In genomic region chr9:79976501-79977444, GRCh38 we compare ENCODE assay signal across 15 cellular contexts.
DNase-seq lines count a peak whose midpoint lies in the region; ATAC-seq and TF ChIP-seq lines count a peak whose summit lies in the region.
"Had no signal": no experiment of that assay in that cellular context is flagged by ENCODE, and none has a peak within 500 bp of the region (broad histone marks: within the 10 kb centered on the region; RNA-seq: fewer than 3 reads in every experiment).

No MANE protein-coding gene starts in this region.

- H3K9me3 Mint-ChIP-seq in glutamatergic neuron (ENCODE audit: unreplicated experiment): peaks cover 10% of the 10 kb centered on the region

- peak overlapping the region; percentile 76 for H3K4me3 Mint-ChIP-seq in glutamatergic neuron (ENCODE audit: unreplicated experiment)
- H3K4me3 Mint-ChIP-seq: activated naive CD8-positive, alpha-beta T cell; CD14-positive monocyte had no signal

- TF ChIP-seq CTCF in glutamatergic neuron (IDR thresholded peaks at IDR 0.05; ENCODE audit: partially characterized antibody, unreplicated experiment): no peak

- H3K9ac ChIP-seq in skeletal muscle tissue (ENCODE audit: low read depth in 1 of 3, low read length in 3 of 3): peak overlapping the region; percentile 60 to 73 (median 61)

- H3K4me1 Mint-ChIP-seq in glutamatergic neuron (ENCODE audit: low read depth, unreplicated experiment): peaks cover 55% of the 10 kb centered on the region
- H3K4me1 Mint-ChIP-seq: CD14-positive monocyte had no signal

- ATAC-seq in HG03378 (IDR thresholded peaks at IDR 0.05; ENCODE audit: unreplicated experiment): no peak
- ATAC-seq: activated CD4-positive, CD25-positive, alpha-beta regulatory T cell treated with anti-CD3 and anti-CD28 coated beads, Interleukin-2, amount 50 U/mL, for 24 hours had no signal

- DNase-seq in NCI-H1105 (lab: John Stamatoyannopoulos, UW) (peak; percentile 88), NCI-H2196 (lab: John Stamatoyannopoulos, UW; ENCODE audit: unreplicated experiment) (peak; percentile 46), glutamatergic neuron (peak; percentile 79), OCI-M1 (lab: John Stamatoyannopoulos, UW) (no peak), AML-193 (lab: John Stamatoyannopoulos, UW) (no peak)
- DNase-seq: IMR-90; islet precursor cell; PC-9; stimulated activated CD4-positive, alpha-beta T cell treated with anti-CD3 and anti-CD28 coated beads, Interleukin-4, amount 100 ng/mL, for 4 hours; stimulated activated naive CD4-positive, alpha-beta T cell treated with Interleukin-2 at 50 U/mL for 16 hours had no signal

- peak overlapping the region; percentile 87 for H3K27ac ChIP-seq in skeletal muscle tissue (ENCODE audit: low read depth, low read length)
- H3K27ac ChIP-seq: PC-9 had no signal

- H3K4me3 ChIP-seq in skeletal muscle tissue (ENCODE audit: low read length in 3 of 3): peak overlapping the region; percentile 13 to 54 (median 52)
- H3K4me3 ChIP-seq: PC-9 had no signal

- no peaks in the 10 kb centered on the region for H3K36me3 Mint-ChIP-seq in glutamatergic neuron (ENCODE audit: unreplicated experiment)
- H3K36me3 Mint-ChIP-seq: activated naive CD8-positive, alpha-beta T cell; CD14-positive monocyte had no signal

- no peaks in the 10 kb centered on the region for H3K9me3 ChIP-seq in skeletal muscle tissue (ENCODE audit: control insufficient read depth in 3 of 3, low read length in 3 of 3)

- peaks cover 19 to 22% (median 20%) of the 10 kb centered on the region in 3 donors for H3K4me1 ChIP-seq in skeletal muscle tissue (ENCODE audit: control insufficient read depth in 3 of 3, insufficient read depth in 3 of 3, low read length in 3 of 3)

- no peaks in the 10 kb centered on the region for H3K27me3 ChIP-seq in skeletal muscle tissue (ENCODE audit: control insufficient read depth in 3 of 3, insufficient read depth in 3 of 3, low read length in 3 of 3)

- no peaks in the 10 kb centered on the region for H3K36me3 ChIP-seq in skeletal muscle tissue (ENCODE audit: control insufficient read depth in 3 of 3, insufficient read depth in 3 of 3, low read length in 3 of 3)

- peaks cover 8% of the 10 kb centered on the region for H3K27me3 Mint-ChIP-seq in glutamatergic neuron (ENCODE audit: unreplicated experiment)

- peak overlapping the region; percentile 95 for H3K27ac Mint-ChIP-seq in glutamatergic neuron (ENCODE audit: unreplicated experiment)
- H3K27ac Mint-ChIP-seq: activated naive CD8-positive, alpha-beta T cell; CD14-positive monocyte had no signal

Comparison
In these comparisons a context has a peak if more than half of its experiments do, and no peak if none do; other contexts are left out.
1. DNase-seq: peak in NCI-H1105 (single experiment), NCI-H2196 (single experiment) and glutamatergic neuron (single experiment); none in OCI-M1 (single experiment) and AML-193 (0 of 2).